8 cellular contexts compared by ENCODE assay signal in genomic region chr7:130960208-130960988, GRCh38.
A peak's percentile ranks its signal among the peaks of the same experiment; 100 is the strongest.
DNase-seq lines count a peak whose midpoint lies in the region; ATAC-seq, FAIRE-seq and TF ChIP-seq lines count a peak whose summit lies in the region.

No MANE protein-coding gene starts in this region.

- H3K4me1 Mint-ChIP-seq in CD14-positive monocyte = peaks cover 72% of the 10 kb centered on the region

- H3K4me1 ChIP-seq in OCI-LY7 (ENCODE audit: insufficient read depth, low read length, poor library complexity, severe bottlenecking) (peaks cover 61% of the 10 kb centered on the region), GM12878 (ENCODE audit: control insufficient read depth, insufficient read depth, low read length) (peaks cover 21% of the 10 kb centered on the region), mesodermal cell (ENCODE audit: control insufficient read depth, insufficient read depth, low read length, poor library complexity, severe bottlenecking) (peaks cover 13% of the 10 kb centered on the region)

- SMC1A ChIA-PET in GM12878 (lab: Charles Lee; ENCODE audit: uncharacterized antibody, unreplicated experiment) = interaction anchor here (1.0 to 9.2 kb wide), 17 partner anchors 10 to 150 kb away, joined by 3 to 145 read pairs (median 8); no protein-coding TSS in a partner anchor

- DNase-seq in CD14-positive monocyte (ENCODE audit: low spot score) = peak; percentile 80
- peak; percentile 83 for DNase-seq in OCI-LY7 (ENCODE audit: low spot score)
- DNase-seq in GM12878 (ENCODE audit: low read depth, low spot score) = peak; percentile 73
- no peak for DNase-seq in GDM1 (lab: John Stamatoyannopoulos, UW)
- DNase-seq in GM19240 (ENCODE audit: insufficient read length, low spot score) = no peak
- no peak for DNase-seq in sciatic nerve (ENCODE audit: low spot score)

- peaks cover 0 to 2% (median 0%) of the 10 kb centered on the region in 7 donors for H3K9me3 Mint-ChIP-seq in CD14-positive monocyte

- TF ChIP-seq RAD21 in GM12878 (IDR thresholded peaks at IDR 0.05; ENCODE audit: insufficient read depth, low read depth, low read length) = no peak

- ATAC-seq in GM21737 (IDR thresholded peaks at IDR 0.05; ENCODE audit: unreplicated experiment) = peak; percentile 24
- peak; percentile 57 for ATAC-seq in GM12878
- ATAC-seq in sciatic nerve = no peak

- RAD21 ChIA-PET in GM12878 (lab: Charles Lee; ENCODE audit: unreplicated experiment) = interaction anchor here (1.1 to 7.8 kb wide), 16 partner anchors 10 to 80 kb away, joined by 3 to 94 read pairs (median 7); no protein-coding TSS in a partner anchor

- in situ Hi-C loops in GM12878 (cut with MboI) = no loop called here

- H3K27ac Mint-ChIP-seq in CD14-positive monocyte = peak overlapping the region; percentile 95 to 99 (median 97)

- 0% methylated on average over 6 of the region's 6 CpGs for WGBS in GM12878 (ENCODE audit: insufficient coverage, insufficient replicate concordance, low lambda C conversion rate, missing lambda C conversion rate)
- WGBS in mesodermal cell (ENCODE audit: insufficient coverage in 2 of 2), 2 experiments = 76 to 94% methylated on average over 2 to 3 of the region's 6 CpGs

- TF ChIP-seq CTCF in CD14-positive monocyte (IDR thresholded peaks at IDR 0.05) (no peak), OCI-LY7 (conservative IDR thresholded peaks at IDR 0.05; ENCODE audit: low read length) (peak; percentile 28; the same call in 1 of the 2 replicates), GM12878 (IDR thresholded peaks at IDR 0.05 in 2 of 3, conservative IDR thresholded peaks at IDR 0.05 in 1 of 3; ENCODE audit: control insufficient read depth in 2 of 3, extremely low read depth in 1 of 3, insufficient read depth in 1 of 3, low read depth in 3 of 3, low read length in 3 of 3) (no peak)

- peak overlapping the region; percentile 26; the same call in 1 of the 2 replicates for H2AFZ ChIP-seq in OCI-LY7 (ENCODE audit: low read length)
- no peak overlapping the region for H2AFZ ChIP-seq in GM12878 (ENCODE audit: control insufficient read depth, low read depth, low read length)

- H3K9ac ChIP-seq in GM12878 (ENCODE audit: control insufficient read depth, insufficient read depth, low read length) = peak overlapping the region; percentile 90

- no peaks in the 10 kb centered on the region for H3K27me3 ChIP-seq in GM12878 (replicated peaks in 1 of 2; ENCODE audit: control insufficient read depth in 2 of 2, insufficient read depth in 2 of 2, low read length in 1 of 2)

- H3K9me3 ChIP-seq in OCI-LY7 (ENCODE audit: low read length) = no peaks in the 10 kb centered on the region
- H3K9me3 ChIP-seq in GM12878 (replicated peaks; ENCODE audit: control insufficient read depth, insufficient read depth, low read length) = no peaks in the 10 kb centered on the region
- no peaks in the 10 kb centered on the region for H3K9me3 ChIP-seq in mesodermal cell (ENCODE audit: control insufficient read depth, low read length)

- H3K27ac ChIP-seq in OCI-LY7 (ENCODE audit: low read depth, low read length, poor library complexity, severe bottlenecking) = peak overlapping the region; percentile 79
- H3K27ac ChIP-seq in GM12878 (ENCODE audit: control insufficient read depth, insufficient read depth) = peak overlapping the region; percentile 93
- H3K27ac ChIP-seq in mesodermal cell (ENCODE audit: low read depth, low read length, severe bottlenecking) = peak overlapping the region; percentile 93

- intact Hi-C loops in CD14-positive monocyte (cut with micrococcal nuclease) = loop anchor here (2.0 to 10.0 kb wide), 5 partner anchors 48 to 58 kb away; no protein-coding TSS in a partner anchor
- intact Hi-C loops in OCI-LY7 (cut with micrococcal nuclease; ENCODE audit: unreplicated experiment) = loop anchor here (2.0 to 5.0 kb wide), 2 partner anchors 48 to 147 kb away; no protein-coding TSS in a partner anchor
- intact Hi-C loops in GM12878 (cut with micrococcal nuclease; ENCODE audit: unreplicated experiment) = loop anchor here (1.0 to 10.0 kb wide), 6 partner anchors 48 to 364 kb away; partner anchors contain the start of gene MKLN1
- intact Hi-C loops in sciatic nerve (cut with DNase I) = no loop called here

- H3K4me2 ChIP-seq in OCI-LY7 (ENCODE audit: low read length) (peak overlapping the region; percentile 80), GM12878 (ENCODE audit: control insufficient read depth, insufficient read depth) (peak overlapping the region; percentile 64)

- no peak for FAIRE-seq in GM12878 (lab: Jason Lieb, UNC)

- no peaks in the 10 kb centered on the region for H3K9me2 ChIP-seq in OCI-LY7 (ENCODE audit: insufficient read depth, low read length)

- peaks cover 34% of the 10 kb centered on the region for H3K36me3 ChIP-seq in OCI-LY7 (ENCODE audit: insufficient read depth, low read length)
- H3K36me3 ChIP-seq in GM12878 (ENCODE audit: control insufficient read depth in 2 of 2, insufficient read depth in 2 of 2, low read length in 1 of 2) = peaks cover 0 to 2% of the 10 kb centered on the region in 2 experiments; a peak in 2 of 4 replicates
- peaks cover 4% of the 10 kb centered on the region for H3K36me3 ChIP-seq in mesodermal cell (ENCODE audit: control insufficient read depth, insufficient read depth, low read length)

- TF ChIP-seq EP300 in GM12878 (IDR thresholded peaks at IDR 0.05; ENCODE audit: borderline replicate concordance in 1 of 2, control insufficient read depth in 1 of 2, low read depth in 2 of 2, low read length in 2 of 2) = peak; percentile 80 to 89

- H3K36me3 Mint-ChIP-seq in CD14-positive monocyte = peaks cover 20 to 31% of the 10 kb centered on the region in 2 donors

- peak overlapping the region; percentile 63 for H3K4me3 ChIP-seq in OCI-LY7 (ENCODE audit: low read depth, low read length, poor library complexity, severe bottlenecking)
- H3K4me3 ChIP-seq in GM12878 = peak overlapping the region; percentile 72
- no peak overlapping the region for H3K4me3 ChIP-seq in mesodermal cell (ENCODE audit: extremely low read depth, insufficient read depth, low read length, poor library complexity, severe bottlenecking)

- peaks cover 0 to 1% (median 0%) of the 10 kb centered on the region in 3 donors for H3K27me3 Mint-ChIP-seq in CD14-positive monocyte (ENCODE audit: low read depth in 3 of 3)

- peak overlapping the region; percentile 79 to 80 for H3K4me3 Mint-ChIP-seq in CD14-positive monocyte

- POLR2A ChIA-PET in OCI-LY7 (lab: Charles Lee) (interaction anchor here (1.0 to 3.9 kb wide), 5 partner anchors 15 to 47 kb away, joined by 3 to 32 read pairs (median 4); no protein-coding TSS in a partner anchor), GM12878 (lab: Charles Lee) (interaction anchor here (0.7 to 6.9 kb wide), 7 partner anchors 11 to 61 kb away, joined by 3 to 67 read pairs (median 3); no protein-coding TSS in a partner anchor)

- no peak; the same call in 1 of the 2 replicates for TF ChIP-seq POLR2A in GM12878 (IDR thresholded peaks at IDR 0.05; ENCODE audit: low read depth, low read length)

- BruUV-seq in OCI-LY7 (replicated peaks; lab: Mats Ljungman, UMichigan) (TSS peak; percentile 95), GM12878 (replicated peaks; lab: Mats Ljungman, UMichigan) (TSS peak; percentile 86)

- H4K20me1 ChIP-seq in OCI-LY7 (ENCODE audit: insufficient read depth, low read length) (0 out of 2 replicates have a peak, but pooled peaks cover 3% of the 10 kb centered on the region), GM12878 (ENCODE audit: control insufficient read depth, insufficient read depth) (no peaks in the 10 kb centered on the region)

- H3K79me2 ChIP-seq in OCI-LY7 (ENCODE audit: insufficient read depth, low read depth, low read length) (peaks cover 6% of the 10 kb centered on the region; the same call in 1 of the 2 replicates), GM12878 (ENCODE audit: control insufficient read depth, insufficient read depth, low read length) (peaks cover 60% of the 10 kb centered on the region)

- CTCF ChIA-PET in OCI-LY7 (lab: Charles Lee; ENCODE audit: unreplicated experiment) = interaction anchor here (0.6 to 1.4 kb wide), 2 partner anchors 22 to 292 kb away, joined by 3 to 7 read pairs; partner anchors contain the start of gene COPG2
- CTCF ChIA-PET in GM12878 (lab: Yijun Ruan, JAX) = interaction anchor here (0.7 to 7.4 kb wide), 19 partner anchors 10 to 280 kb away, joined by 3 to 106 read pairs (median 5); no protein-coding TSS in a partner anchor

TF ChIP-seq in GM12878, 131 proteins besides CTCF, POLR2A, EP300 and RAD21 (continues in another document):
- peak; percentile 100 for TF ChIP-seq STAT3 (IDR thresholded peaks at IDR 0.05; ENCODE audit: low read depth, low read length)
- TF ChIP-seq BHLHE40 (IDR thresholded peaks at IDR 0.05; ENCODE audit: borderline replicate concordance in 1 of 2, low read depth in 2 of 2, low read length in 1 of 2) = peak; percentile 57 to 62; a peak in 1 of 4 replicates
- no peak for TF ChIP-seq ZNF592 (IDR thresholded peaks at IDR 0.05)

Comparison
In these comparisons a context has a peak if more than half of its experiments do, and no peak if none do; other contexts are left out.
1. DNase-seq: peak in CD14-positive monocyte (single experiment), OCI-LY7 (single experiment) and GM12878 (single experiment); none in GDM1 (single experiment), GM19240 (single experiment) and sciatic nerve (single experiment).
2. Peak in every context shown above with its lines, with median percentiles within 50 percentile points of each other: H3K27ac ChIP-seq.